2 cellular contexts compared by ENCODE assay signal in the genomic region with DNA sequence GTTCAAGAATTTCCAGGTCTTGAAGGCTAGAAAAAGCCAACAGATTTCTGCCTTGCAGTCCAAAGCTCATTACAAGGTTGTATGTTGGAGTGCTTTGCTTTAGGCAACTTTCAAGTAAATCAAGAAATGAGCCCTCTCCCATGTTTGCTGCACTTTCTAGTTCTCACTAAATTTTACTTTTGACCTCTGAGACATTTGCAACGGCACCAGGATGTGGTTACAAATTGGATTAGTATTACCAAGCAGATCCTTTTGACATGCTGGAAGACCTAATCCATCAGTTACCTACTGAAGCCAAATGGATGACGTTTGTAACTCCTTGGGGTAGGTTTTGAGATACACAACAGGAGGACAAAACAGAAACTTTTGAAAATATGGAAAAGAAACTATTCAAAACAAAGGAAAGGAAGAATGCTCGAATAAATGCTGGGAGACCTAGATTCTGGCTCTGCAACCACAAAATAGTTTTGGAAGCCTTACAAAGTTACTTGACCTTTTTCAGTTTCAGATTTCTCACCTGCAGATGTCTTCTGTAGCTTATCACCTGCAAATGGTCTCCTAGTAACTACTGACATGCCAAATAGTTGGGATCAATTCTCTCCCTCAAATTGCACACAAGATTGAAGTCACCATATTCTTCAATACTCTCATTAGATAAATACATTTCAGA.
TF ChIP-seq lines count a peak whose summit lies in the region.

No MANE protein-coding gene starts in this region.

TF ChIP-seq in SK-N-SH, 30 proteins besides CTCF, POLR2A, EP300 and RAD21 (continued from another document):
- TF ChIP-seq, protein P1, sequence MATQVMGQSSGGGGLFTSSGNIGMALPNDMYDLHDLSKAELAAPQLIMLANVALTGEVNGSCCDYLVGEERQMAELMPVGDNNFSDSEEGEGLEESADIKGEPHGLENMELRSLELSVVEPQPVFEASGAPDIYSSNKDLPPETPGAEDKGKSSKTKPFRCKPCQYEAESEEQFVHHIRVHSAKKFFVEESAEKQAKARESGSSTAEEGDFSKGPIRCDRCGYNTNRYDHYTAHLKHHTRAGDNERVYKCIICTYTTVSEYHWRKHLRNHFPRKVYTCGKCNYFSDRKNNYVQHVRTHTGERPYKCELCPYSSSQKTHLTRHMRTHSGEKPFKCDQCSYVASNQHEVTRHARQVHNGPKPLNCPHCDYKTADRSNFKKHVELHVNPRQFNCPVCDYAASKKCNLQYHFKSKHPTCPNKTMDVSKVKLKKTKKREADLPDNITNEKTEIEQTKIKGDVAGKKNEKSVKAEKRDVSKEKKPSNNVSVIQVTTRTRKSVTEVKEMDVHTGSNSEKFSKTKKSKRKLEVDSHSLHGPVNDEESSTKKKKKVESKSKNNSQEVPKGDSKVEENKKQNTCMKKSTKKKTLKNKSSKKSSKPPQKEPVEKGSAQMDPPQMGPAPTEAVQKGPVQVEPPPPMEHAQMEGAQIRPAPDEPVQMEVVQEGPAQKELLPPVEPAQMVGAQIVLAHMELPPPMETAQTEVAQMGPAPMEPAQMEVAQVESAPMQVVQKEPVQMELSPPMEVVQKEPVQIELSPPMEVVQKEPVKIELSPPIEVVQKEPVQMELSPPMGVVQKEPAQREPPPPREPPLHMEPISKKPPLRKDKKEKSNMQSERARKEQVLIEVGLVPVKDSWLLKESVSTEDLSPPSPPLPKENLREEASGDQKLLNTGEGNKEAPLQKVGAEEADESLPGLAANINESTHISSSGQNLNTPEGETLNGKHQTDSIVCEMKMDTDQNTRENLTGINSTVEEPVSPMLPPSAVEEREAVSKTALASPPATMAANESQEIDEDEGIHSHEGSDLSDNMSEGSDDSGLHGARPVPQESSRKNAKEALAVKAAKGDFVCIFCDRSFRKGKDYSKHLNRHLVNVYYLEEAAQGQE (IDR thresholded peaks at IDR 0.05; ENCODE audit: low read depth, low read length) = no peak
- no peak for TF ChIP-seq TAF1 (IDR thresholded peaks at IDR 0.05; ENCODE audit: borderline replicate concordance, low read depth, low read length)

TF ChIP-seq in SK-N-SH treated with all-trans-retinoic acid at 6 μM for 48 hours, 23 proteins besides CTCF, POLR2A, EP300 and RAD21 (continued from another document):
- TF ChIP-seq BACH2 (CRISPR knock-in tag; IDR thresholded peaks at IDR 0.05; ENCODE audit: borderline replicate concordance) = no peak
- TF ChIP-seq CSDC2 (CRISPR knock-in tag; IDR thresholded peaks at IDR 0.05) = no peak
